8 cellular contexts compared by ENCODE assay signal in genomic region chr2:112187805-112188596, GRCh38. TPM values are rescaled to one million over a fixed set of nuclear protein-coding genes. Genes with fewer than 3 reads are reported as not detected.
DNase-seq lines count a peak whose midpoint lies in the region; ATAC-seq, FAIRE-seq and TF ChIP-seq lines count a peak whose summit lies in the region.
"Had no signal": no experiment of that assay in that cellular context is flagged by ENCODE, and none has a peak within 500 bp of the region (broad histone marks: within the 10 kb centered on the region; RNA-seq: fewer than 3 reads in every experiment).

No MANE protein-coding gene starts in this region.

- no peaks in the 10 kb centered on the region for H3K36me3 ChIP-seq in keratinocyte (ENCODE audit: control insufficient read depth in 2 of 2, extremely low read depth in 1 of 2, insufficient read depth in 2 of 2, low read length in 2 of 2)
- H3K36me3 ChIP-seq: neutrophil had no signal

- DNase-seq in OCI-M2 (lab: John Stamatoyannopoulos, UW; ENCODE audit: unreplicated experiment) (peak; percentile 74), activated T-cell treated with anti-CD3 and anti-CD28 coated beads for 24 hours (ENCODE audit: low read depth) (peak; percentile 73), keratinocyte (ENCODE audit: low read depth, low spot score) (no peak), NCI-H2029 (lab: John Stamatoyannopoulos, UW) (no peak), NCI-H2171 treated with DMSO at 0.1 percent for 48 hours (lab: John Stamatoyannopoulos, UW) (no peak)
- DNase-seq in stimulated activated naive B cell treated with anti-CD40 and anti-IgM and Interleukin-4, amounts not matched to agents 10 μg/mL and 1 μg/mL and 100 μg/mL, for 72 hours: peak; percentile 25

- no peaks in the 10 kb centered on the region for H3K9me1 ChIP-seq in keratinocyte (ENCODE audit: control insufficient read depth, extremely low read depth, insufficient read depth, low read length)

- H3K4me1 ChIP-seq in keratinocyte (ENCODE audit: control insufficient read depth, extremely low read depth, insufficient read depth, low read length): peaks cover 8% of the 10 kb centered on the region

- peak overlapping the region; percentile 91 for H3K27ac Mint-ChIP-seq in stimulated activated naive B cell treated with anti-CD40 and anti-IgM and Interleukin-4, amounts not matched to agents 10 μg/mL and 1 μg/mL and 100 μg/mL, for 72 hours

- H3K27me3 Mint-ChIP-seq in stimulated activated naive B cell treated with anti-CD40 and anti-IgM and Interleukin-4, amounts not matched to agents 10 μg/mL and 1 μg/mL and 100 μg/mL, for 72 hours: peaks cover 0 to 13% of the 10 kb centered on the region in 2 donors

- peak overlapping the region; percentile 60 for H2AFZ ChIP-seq in keratinocyte (ENCODE audit: control insufficient read depth, low read length)

- H3K79me2 ChIP-seq in keratinocyte (ENCODE audit: control insufficient read depth, insufficient read depth, low read length): no peaks in the 10 kb centered on the region

- peak; percentile 92 to 94 for ATAC-seq in stimulated activated naive B cell treated with anti-CD40 and anti-IgM and Interleukin-4, amounts not matched to agents 10 μg/mL and 1 μg/mL and 100 μg/mL, for 72 hours (replicated peaks)
- ATAC-seq in HG02623 (IDR thresholded peaks at IDR 0.05; ENCODE audit: unreplicated experiment): no peak

- no peak for TF ChIP-seq CTCF in keratinocyte (optimal IDR thresholded peaks at IDR 0.05 in 1 of 3, IDR thresholded peaks at IDR 0.05 in 1 of 3, conservative IDR thresholded peaks at IDR 0.05 in 1 of 3; ENCODE audit: extremely low read depth in 1 of 3, insufficient read depth in 2 of 3, low read length in 3 of 3)

- H3K4me3 ChIP-seq in keratinocyte (ENCODE audit: control insufficient read depth in 2 of 3, extremely low read depth in 1 of 3, insufficient read depth in 2 of 3, low read depth in 1 of 3, low read length in 3 of 3): no peak overlapping the region

- no peaks in the 10 kb centered on the region for H3K36me3 Mint-ChIP-seq in stimulated activated naive B cell treated with anti-CD40 and anti-IgM and Interleukin-4, amounts not matched to agents 10 μg/mL and 1 μg/mL and 100 μg/mL, for 72 hours

- H4K20me1 ChIP-seq in keratinocyte (ENCODE audit: control insufficient read depth, extremely low read depth, insufficient read depth, low read length): no peaks in the 10 kb centered on the region

- H3K27me3 ChIP-seq in keratinocyte (ENCODE audit: control insufficient read depth, extremely low read depth, insufficient read depth, low read length): no peaks in the 10 kb centered on the region

- peaks cover 2 to 7% of the 10 kb centered on the region in 2 donors for H3K9me3 Mint-ChIP-seq in stimulated activated naive B cell treated with anti-CD40 and anti-IgM and Interleukin-4, amounts not matched to agents 10 μg/mL and 1 μg/mL and 100 μg/mL, for 72 hours

- peak overlapping the region; percentile 15 to 23 for H3K4me3 Mint-ChIP-seq in stimulated activated naive B cell treated with anti-CD40 and anti-IgM and Interleukin-4, amounts not matched to agents 10 μg/mL and 1 μg/mL and 100 μg/mL, for 72 hours

- FAIRE-seq in keratinocyte (lab: Jason Lieb, UNC): no peak

- H3K4me1 Mint-ChIP-seq in stimulated activated naive B cell treated with anti-CD40 and anti-IgM and Interleukin-4, amounts not matched to agents 10 μg/mL and 1 μg/mL and 100 μg/mL, for 72 hours: peaks cover 24 to 29% of the 10 kb centered on the region in 2 donors

- dilution Hi-C loops in keratinocyte (cut with MboI; ENCODE audit: extremely low pct_ligation_motif_present, low sequenced_read_pairs): no loop called here

- H3K27ac ChIP-seq in keratinocyte (ENCODE audit: control insufficient read depth, insufficient read depth, low read length): no peak overlapping the region
- H3K27ac ChIP-seq: neutrophil had no signal

- no peak overlapping the region for H3K9ac ChIP-seq in keratinocyte (ENCODE audit: control insufficient read depth, extremely low read depth, insufficient read depth, low read length)

- no peaks in the 10 kb centered on the region for H3K9me3 ChIP-seq in keratinocyte (ENCODE audit: control insufficient read depth, low read depth, low read length)
- H3K9me3 ChIP-seq: neutrophil had no signal

- H3K4me2 ChIP-seq in keratinocyte (ENCODE audit: control insufficient read depth, extremely low read depth, insufficient read depth, low read depth, low read length): no peak overlapping the region

RNA-seq across cellular contexts. Expression of gene FBLN7, which starts 49.8 kb away (rescaled TPM):
- polyA plus RNA-seq in keratinocyte: 0.12 TPM in 1 of 3 replicates, not detected in the others
- not detected for polyA plus RNA-seq in keratinocyte (2011; ENCODE audit: low read depth)
- polyA plus RNA-seq in keratinocyte (2011; cell fraction: cytosol; rRNA removed): not detected in 2 replicates
- 0.08 and 0.15 TPM in 2 replicates for polyA plus RNA-seq in keratinocyte (2011; cell fraction: nucleus; rRNA removed)
- polyA plus RNA-seq in keratinocyte (2012; ENCODE audit: low replicate concordance): not detected in 2 replicates
- 0.10 TPM in 1 of 3 replicates, not detected in the others for polyA minus RNA-seq in keratinocyte
- polyA minus RNA-seq in keratinocyte (2011; cell fraction: cytosol; rRNA and poly(A)+ RNA removed): not detected
- polyA minus RNA-seq in keratinocyte (2011; cell fraction: nucleus; rRNA and poly(A)+ RNA removed): 0.21 and 0.31 TPM in 2 replicates

Comparison
In these comparisons a context has a peak if more than half of its experiments do, and no peak if none do; other contexts are left out.
1. DNase-seq: peak in OCI-M2 (single experiment), activated T-cell treated with anti-CD3 and anti-CD28 coated beads for 24 hours (single experiment) and stimulated activated naive B cell treated with anti-CD40 and anti-IgM and Interleukin-4, amounts not matched to agents 10 μg/mL and 1 μg/mL and 100 μg/mL, for 72 hours (single experiment); none in keratinocyte (single experiment), NCI-H2029 (single experiment) and NCI-H2171 treated with DMSO at 0.1 percent for 48 hours (single experiment).